ENCODE assay signal across 1 cellular context in the genomic region with DNA sequence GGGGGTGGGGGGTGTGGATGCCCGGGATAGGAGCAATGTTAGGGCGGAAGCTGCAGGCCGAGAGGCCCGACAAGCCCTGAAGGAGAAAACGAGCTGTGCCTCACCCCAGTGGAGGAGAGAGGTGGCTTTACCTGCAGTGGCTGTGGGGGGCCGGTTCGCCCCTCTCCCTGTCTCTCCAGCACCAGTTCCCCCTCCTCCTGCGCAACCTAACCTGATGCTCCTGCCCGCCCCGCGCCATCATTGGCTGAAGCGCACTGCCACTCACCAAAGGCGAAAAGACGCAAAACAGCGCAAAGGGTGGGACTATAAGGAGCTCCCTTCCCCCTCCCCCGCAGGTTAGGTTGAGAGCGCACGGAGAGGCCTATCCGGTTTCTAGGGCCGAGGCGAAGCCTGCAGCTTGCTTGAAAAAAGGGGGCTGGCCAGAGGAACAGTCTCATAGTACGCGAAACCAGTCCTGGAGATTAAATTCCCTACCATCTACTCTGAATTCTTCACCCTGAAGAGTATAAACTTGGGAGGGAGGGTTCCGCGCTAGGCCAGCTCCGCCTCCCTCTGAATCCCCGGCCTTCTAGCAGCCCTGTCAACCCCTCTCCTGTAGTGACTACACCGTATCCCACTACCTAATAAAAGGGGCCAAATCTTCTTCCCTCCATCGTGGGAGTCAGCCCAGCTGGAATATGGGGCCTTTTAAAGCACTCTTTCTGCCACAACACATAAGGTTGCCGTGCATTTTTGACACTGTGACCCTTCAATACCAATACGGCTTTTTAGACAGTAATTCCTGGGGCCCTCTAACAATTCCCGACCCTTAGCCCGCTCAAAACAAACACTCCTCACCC.
A peak's percentile ranks its signal among the peaks of the same experiment; 100 is the strongest.
TF ChIP-seq lines count a peak whose summit lies in the region.

No MANE protein-coding gene starts in this region.

TF ChIP-seq in WTC11, 78 proteins besides CTCF, POLR2A, EP300 and RAD21 (continued from another document):
- TF ChIP-seq ZNF281 (CRISPR knock-in tag; IDR thresholded peaks at IDR 0.05): peak; percentile 83; the same call in 1 of the 2 replicates
- TF ChIP-seq GABPB1 (CRISPR knock-in tag; IDR thresholded peaks at IDR 0.05): peak; percentile 84
- TF ChIP-seq EMX1 (CRISPR knock-in tag; IDR thresholded peaks at IDR 0.05): peak; percentile 51; the same call in 1 of the 2 replicates
- no peak for TF ChIP-seq GTF2I (CRISPR knock-in tag; conservative IDR thresholded peaks at IDR 0.05)
TF ChIP-seq in WTC11: peak in this region for 15.
